Comparison of ENCODE assay signal across 2 cellular contexts in the genomic region with DNA sequence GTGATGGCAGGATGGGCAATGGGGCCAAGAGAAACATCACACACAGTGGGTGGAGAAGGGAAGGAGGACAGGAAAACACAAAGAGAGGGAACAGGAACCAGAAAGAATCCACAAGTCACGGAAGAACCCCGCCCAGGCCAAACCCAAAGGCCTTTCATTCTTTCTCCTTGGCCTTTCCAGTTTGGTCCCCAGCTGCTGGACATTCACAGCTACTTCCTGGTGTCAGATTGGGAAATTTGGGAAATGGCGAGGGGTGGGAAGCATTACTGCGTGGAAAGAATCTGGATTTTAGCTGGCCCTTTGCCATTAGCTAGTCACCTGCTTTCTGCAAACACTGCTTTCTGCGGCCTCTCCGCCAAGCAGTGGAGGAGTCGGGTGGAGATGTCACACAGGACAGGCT.
TF ChIP-seq lines count a peak whose summit lies in the region.

No MANE protein-coding gene starts in this region.

TF ChIP-seq in SK-N-SH, 30 proteins besides CTCF, POLR2A, EP300 and RAD21:
- TF ChIP-seq, protein P1, sequence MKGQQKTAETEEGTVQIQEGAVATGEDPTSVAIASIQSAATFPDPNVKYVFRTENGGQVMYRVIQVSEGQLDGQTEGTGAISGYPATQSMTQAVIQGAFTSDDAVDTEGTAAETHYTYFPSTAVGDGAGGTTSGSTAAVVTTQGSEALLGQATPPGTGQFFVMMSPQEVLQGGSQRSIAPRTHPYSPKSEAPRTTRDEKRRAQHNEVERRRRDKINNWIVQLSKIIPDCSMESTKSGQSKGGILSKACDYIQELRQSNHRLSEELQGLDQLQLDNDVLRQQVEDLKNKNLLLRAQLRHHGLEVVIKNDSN (IDR thresholded peaks at IDR 0.05; ENCODE audit: borderline replicate concordance, low read depth), result no peak
- no peak for TF ChIP-seq MEF2A (IDR thresholded peaks at IDR 0.05; ENCODE audit: borderline replicate concordance, low read depth)

TF ChIP-seq in SK-N-SH treated with all-trans-retinoic acid at 6 μM for 48 hours, 23 proteins besides CTCF, POLR2A, EP300 and RAD21:
- TF ChIP-seq TOX (CRISPR knock-in tag; IDR thresholded peaks at IDR 0.05; ENCODE audit: borderline replicate concordance) (no peak), ZFP3 (CRISPR knock-in tag; IDR thresholded peaks at IDR 0.05) (no peak), ZNF70 (CRISPR knock-in tag; IDR thresholded peaks at IDR 0.05) (no peak), ZC3H10 (CRISPR knock-in tag; IDR thresholded peaks at IDR 0.05) (no peak), ZFP30 (CRISPR knock-in tag; IDR thresholded peaks at IDR 0.05) (no peak), TCF4 (CRISPR knock-in tag; IDR thresholded peaks at IDR 0.05; ENCODE audit: borderline replicate concordance) (no peak), GLIS3 (CRISPR knock-in tag; IDR thresholded peaks at IDR 0.05) (no peak), RARB (CRISPR knock-in tag; IDR thresholded peaks at IDR 0.05) (no peak), ISL1 (CRISPR knock-in tag; IDR thresholded peaks at IDR 0.05) (no peak), CSDC2 (CRISPR knock-in tag; IDR thresholded peaks at IDR 0.05) (no peak), PPARA (CRISPR knock-in tag; IDR thresholded peaks at IDR 0.05; ENCODE audit: borderline replicate concordance) (no peak), ZNF565 (CRISPR knock-in tag; conservative IDR thresholded peaks at IDR 0.05; ENCODE audit: low read depth) (no peak), ZNF8 (CRISPR knock-in tag; IDR thresholded peaks at IDR 0.05) (no peak), OSR1 (CRISPR knock-in tag; IDR thresholded peaks at IDR 0.05) (no peak), ESRRG (CRISPR knock-in tag; IDR thresholded peaks at IDR 0.05) (no peak)
- TF ChIP-seq, protein P2, sequence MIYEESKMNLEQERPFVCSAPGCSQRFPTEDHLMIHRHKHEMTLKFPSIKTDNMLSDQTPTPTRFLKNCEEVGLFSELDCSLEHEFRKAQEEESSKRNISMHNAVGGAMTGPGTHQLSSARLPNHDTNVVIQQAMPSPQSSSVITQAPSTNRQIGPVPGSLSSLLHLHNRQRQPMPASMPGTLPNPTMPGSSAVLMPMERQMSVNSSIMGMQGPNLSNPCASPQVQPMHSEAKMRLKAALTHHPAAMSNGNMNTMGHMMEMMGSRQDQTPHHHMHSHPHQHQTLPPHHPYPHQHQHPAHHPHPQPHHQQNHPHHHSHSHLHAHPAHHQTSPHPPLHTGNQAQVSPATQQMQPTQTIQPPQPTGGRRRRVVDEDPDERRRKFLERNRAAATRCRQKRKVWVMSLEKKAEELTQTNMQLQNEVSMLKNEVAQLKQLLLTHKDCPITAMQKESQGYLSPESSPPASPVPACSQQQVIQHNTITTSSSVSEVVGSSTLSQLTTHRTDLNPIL (CRISPR knock-in tag; IDR thresholded peaks at IDR 0.05; ENCODE audit: low read depth), result no peak
- TF ChIP-seq, protein P3, sequence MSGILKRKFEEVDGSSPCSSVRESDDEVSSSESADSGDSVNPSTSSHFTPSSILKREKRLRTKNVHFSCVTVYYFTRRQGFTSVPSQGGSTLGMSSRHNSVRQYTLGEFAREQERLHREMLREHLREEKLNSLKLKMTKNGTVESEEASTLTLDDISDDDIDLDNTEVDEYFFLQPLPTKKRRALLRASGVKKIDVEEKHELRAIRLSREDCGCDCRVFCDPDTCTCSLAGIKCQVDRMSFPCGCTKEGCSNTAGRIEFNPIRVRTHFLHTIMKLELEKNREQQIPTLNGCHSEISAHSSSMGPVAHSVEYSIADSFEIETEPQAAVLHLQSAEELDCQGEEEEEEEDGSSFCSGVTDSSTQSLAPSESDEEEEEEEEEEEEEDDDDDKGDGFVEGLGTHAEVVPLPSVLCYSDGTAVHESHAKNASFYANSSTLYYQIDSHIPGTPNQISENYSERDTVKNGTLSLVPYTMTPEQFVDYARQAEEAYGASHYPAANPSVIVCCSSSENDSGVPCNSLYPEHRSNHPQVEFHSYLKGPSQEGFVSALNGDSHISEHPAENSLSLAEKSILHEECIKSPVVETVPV (CRISPR knock-in tag; IDR thresholded peaks at IDR 0.05), result no peak
- TF ChIP-seq, protein P4, sequence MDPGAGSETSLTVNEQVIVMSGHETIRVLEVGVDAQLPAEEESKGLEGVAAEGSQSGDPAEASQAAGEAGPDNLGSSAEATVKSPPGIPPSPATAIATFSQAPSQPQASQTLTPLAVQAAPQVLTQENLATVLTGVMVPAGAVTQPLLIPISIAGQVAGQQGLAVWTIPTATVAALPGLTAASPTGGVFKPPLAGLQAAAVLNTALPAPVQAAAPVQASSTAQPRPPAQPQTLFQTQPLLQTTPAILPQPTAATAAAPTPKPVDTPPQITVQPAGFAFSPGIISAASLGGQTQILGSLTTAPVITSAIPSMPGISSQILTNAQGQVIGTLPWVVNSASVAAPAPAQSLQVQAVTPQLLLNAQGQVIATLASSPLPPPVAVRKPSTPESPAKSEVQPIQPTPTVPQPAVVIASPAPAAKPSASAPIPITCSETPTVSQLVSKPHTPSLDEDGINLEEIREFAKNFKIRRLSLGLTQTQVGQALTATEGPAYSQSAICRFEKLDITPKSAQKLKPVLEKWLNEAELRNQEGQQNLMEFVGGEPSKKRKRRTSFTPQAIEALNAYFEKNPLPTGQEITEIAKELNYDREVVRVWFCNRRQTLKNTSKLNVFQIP (CRISPR knock-in tag; IDR thresholded peaks at IDR 0.05; ENCODE audit: borderline replicate concordance, low read depth), result no peak
- TF ChIP-seq, protein P5, sequence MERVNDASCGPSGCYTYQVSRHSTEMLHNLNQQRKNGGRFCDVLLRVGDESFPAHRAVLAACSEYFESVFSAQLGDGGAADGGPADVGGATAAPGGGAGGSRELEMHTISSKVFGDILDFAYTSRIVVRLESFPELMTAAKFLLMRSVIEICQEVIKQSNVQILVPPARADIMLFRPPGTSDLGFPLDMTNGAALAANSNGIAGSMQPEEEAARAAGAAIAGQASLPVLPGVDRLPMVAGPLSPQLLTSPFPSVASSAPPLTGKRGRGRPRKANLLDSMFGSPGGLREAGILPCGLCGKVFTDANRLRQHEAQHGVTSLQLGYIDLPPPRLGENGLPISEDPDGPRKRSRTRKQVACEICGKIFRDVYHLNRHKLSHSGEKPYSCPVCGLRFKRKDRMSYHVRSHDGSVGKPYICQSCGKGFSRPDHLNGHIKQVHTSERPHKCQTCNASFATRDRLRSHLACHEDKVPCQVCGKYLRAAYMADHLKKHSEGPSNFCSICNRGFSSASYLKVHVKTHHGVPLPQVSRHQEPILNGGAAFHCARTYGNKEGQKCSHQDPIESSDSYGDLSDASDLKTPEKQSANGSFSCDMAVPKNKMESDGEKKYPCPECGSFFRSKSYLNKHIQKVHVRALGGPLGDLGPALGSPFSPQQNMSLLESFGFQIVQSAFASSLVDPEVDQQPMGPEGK (CRISPR knock-in tag; IDR thresholded peaks at IDR 0.05; ENCODE audit: borderline replicate concordance), result no peak
